ENCODE assay signal across 25 cellular contexts in the genomic region with DNA sequence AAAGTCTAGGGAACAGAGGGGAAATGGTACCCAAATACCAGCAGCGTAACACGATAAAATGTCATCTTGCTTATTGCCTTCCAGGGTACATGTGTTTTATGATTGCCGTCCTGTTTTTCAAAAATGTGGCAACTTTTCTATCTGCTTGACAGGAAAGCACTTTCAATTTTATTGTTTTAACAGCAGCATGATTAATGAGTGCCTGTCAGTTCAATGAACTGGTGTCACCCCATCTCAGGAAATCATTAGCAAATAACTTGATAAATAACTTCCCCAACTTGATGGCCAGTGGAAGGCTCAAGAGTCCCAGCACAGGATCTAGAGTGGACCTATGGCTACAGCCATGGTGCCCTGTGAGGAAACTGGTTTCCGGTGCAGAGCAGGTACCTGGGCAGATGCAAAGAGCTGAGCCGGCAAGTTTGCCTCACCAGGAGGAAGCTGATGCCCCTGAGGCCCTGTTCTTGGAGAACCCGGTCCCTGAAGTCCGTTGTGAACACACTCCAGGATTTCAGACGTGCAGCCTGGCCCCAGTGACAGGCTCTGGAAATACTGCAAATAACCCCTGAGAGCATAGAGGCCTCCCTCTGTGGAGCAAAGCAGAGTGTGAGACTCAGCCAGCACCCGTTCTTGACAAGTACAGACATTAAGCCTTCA.
"Had no signal": no experiment of that assay in that cellular context is flagged by ENCODE, and none has a peak within 500 bp of the region (broad histone marks: within the 10 kb centered on the region; RNA-seq: fewer than 3 reads in every experiment).

No MANE protein-coding gene starts in this region.

- ATAC-seq: activated T-helper 17 cell treated with anti-CD3 and anti-CD28 coated beads, Interleukin-2, amount 50 U/mL, for 72 hours; gastroesophageal sphincter; heart left ventricle; left cardiac atrium; lower lobe of right lung had no signal

- H3K27ac Mint-ChIP-seq: activated naive CD8-positive, alpha-beta T cell treated with anti-CD3 and anti-CD28 coated beads for 36 hours; mesothelial cell of epicardium; neural progenitor cell; T-helper 1 cell treated with Interleukin-12 subunit alpha and Interleukin-12 subunit beta and Interleukin-4 antibody, amounts not matched to agents 30 μg/mL and 1 μg/mL, for 36 hours had no signal

- DNase-seq: activated CD4-positive, alpha-beta T cell treated with anti-CD3 and anti-CD28 coated beads, Interleukin-2, amount 50 U/mL, for 48 hours; activated naive CD4-positive, alpha-beta T cell; activated naive CD8-positive, alpha-beta T cell treated with anti-CD3 and anti-CD28 coated beads for 36 hours; activated T-cell treated with anti-CD3 and anti-CD28 coated beads, Interleukin-2, amount 50 U/mL, for 1 hour; amniotic stem cell; dermis blood vessel endothelial cell; effector memory CD4-positive, alpha-beta T cell; heart left ventricle; left cardiac atrium; lower lobe of right lung; ovary; right lobe of liver; small intestine; stimulated activated CD4-positive, alpha-beta T cell treated with anti-CD3 and anti-CD28 coated beads, Interleukin-4, amount 100 ng/mL, for 24 hours; stomach; upper lobe of left lung had no signal

- FAIRE-seq: endothelial cell of umbilical vein, small intestine had no signal

- H2AFZ ChIP-seq: neural progenitor cell had no signal

- H3K4me3 Mint-ChIP-seq: activated naive CD8-positive, alpha-beta T cell treated with anti-CD3 and anti-CD28 coated beads for 36 hours; mesothelial cell of epicardium; neural progenitor cell; stimulated activated effector memory CD8-positive, alpha-beta T cell treated with anti-CD3 and anti-CD28 coated beads, Interleukin-12 subunit alpha, Interleukin-12 subunit beta, amount 100 ng/mL, for 72 hours; T-helper 1 cell treated with Interleukin-12 subunit alpha and Interleukin-12 subunit beta and Interleukin-4 antibody, amounts not matched to agents 30 μg/mL and 1 μg/mL, for 36 hours had no signal

- H3K36me3 Mint-ChIP-seq: activated naive CD8-positive, alpha-beta T cell treated with anti-CD3 and anti-CD28 coated beads for 36 hours; mesothelial cell of epicardium; neural progenitor cell; stimulated activated effector memory CD8-positive, alpha-beta T cell treated with anti-CD3 and anti-CD28 coated beads, Interleukin-12 subunit alpha, Interleukin-12 subunit beta, amount 100 ng/mL, for 72 hours had no signal

- H3K9ac ChIP-seq: neural progenitor cell had no signal

- H3K4me2 ChIP-seq: neural progenitor cell had no signal

- H3K4me3 ChIP-seq: esophagus muscularis mucosa, gastroesophageal sphincter, heart left ventricle, lower lobe of right lung, neural progenitor cell, ovary, right lobe of liver, stomach, upper lobe of left lung had no signal

- H3K36me3 ChIP-seq: esophagus muscularis mucosa, gastroesophageal sphincter, heart left ventricle, lower lobe of right lung, neural progenitor cell, ovary, right lobe of liver, stomach, upper lobe of left lung had no signal

- H3K27me3 ChIP-seq: neural progenitor cell, ovary, right lobe of liver, upper lobe of left lung had no signal

- H3K9me3 Mint-ChIP-seq: activated T-helper 17 cell treated with anti-CD3 and anti-CD28 coated beads, Interleukin-2, amount 50 U/mL, for 72 hours; mesothelial cell of epicardium; neural progenitor cell; stimulated activated effector memory CD8-positive, alpha-beta T cell treated with anti-CD3 and anti-CD28 coated beads, Interleukin-12 subunit alpha, Interleukin-12 subunit beta, amount 100 ng/mL, for 72 hours; T-helper 1 cell treated with Interleukin-12 subunit alpha and Interleukin-12 subunit beta and Interleukin-4 antibody, amounts not matched to agents 30 μg/mL and 1 μg/mL, for 36 hours had no signal

- H3K4me1 Mint-ChIP-seq: mesothelial cell of epicardium, neural progenitor cell had no signal

- H3K27me3 Mint-ChIP-seq: activated naive CD8-positive, alpha-beta T cell treated with anti-CD3 and anti-CD28 coated beads for 36 hours; activated T-helper 17 cell treated with anti-CD3 and anti-CD28 coated beads, Interleukin-2, amount 50 U/mL, for 72 hours had no signal

- H3K9me3 ChIP-seq: esophagus muscularis mucosa, gastroesophageal sphincter, heart left ventricle, lower lobe of right lung, ovary, right lobe of liver, stomach, upper lobe of left lung had no signal

- H3K4me1 ChIP-seq: esophagus muscularis mucosa, gastroesophageal sphincter, heart left ventricle, lower lobe of right lung, neural progenitor cell, right lobe of liver, stomach, upper lobe of left lung had no signal

- H3K27ac ChIP-seq: esophagus muscularis mucosa, gastroesophageal sphincter, heart left ventricle, lower lobe of right lung, neural progenitor cell, ovary, right lobe of liver, stomach, upper lobe of left lung, VCaP had no signal
